Comparison of ENCODE assay signal across 1 cellular context in genomic region chr3:192992346-192992745, GRCh38.
TF ChIP-seq lines count a peak whose summit lies in the region.

No MANE protein-coding gene starts in this region.

TF ChIP-seq in H1, 55 proteins besides CTCF, POLR2A, EP300 and RAD21:
- TF ChIP-seq TAF1 (IDR thresholded peaks at IDR 0.05; ENCODE audit: low read depth, low read length), result 0 out of 2 replicates have a peak, but pooled peaks have one; percentile 16
- no peak for TF ChIP-seq E2F6 (IDR thresholded peaks at IDR 0.05)
- no peak for TF ChIP-seq CBX8 (IDR thresholded peaks at IDR 0.05; ENCODE audit: borderline replicate concordance, low read depth, low read length)
- no peak for TF ChIP-seq YY1 (IDR thresholded peaks at IDR 0.05; ENCODE audit: low read depth, low read length)
- peak; percentile 65; the same call in 1 of the 2 replicates for TF ChIP-seq SRF (IDR thresholded peaks at IDR 0.05; ENCODE audit: low read depth, low read length)
- no peak for TF ChIP-seq ZNF274 (IDR thresholded peaks at IDR 0.05; ENCODE audit: borderline replicate concordance, extremely low read depth, low read length)
- no peak for TF ChIP-seq TBP (IDR thresholded peaks at IDR 0.05; ENCODE audit: low read depth, low read length)
- TF ChIP-seq USF2 (IDR thresholded peaks at IDR 0.05; ENCODE audit: low read length), result no peak
- TF ChIP-seq KDM4A (IDR thresholded peaks at IDR 0.05; ENCODE audit: low read depth, low read length, severe bottlenecking), result no peak
